Comparison of ENCODE assay signal across 8 cellular contexts in the genomic region with DNA sequence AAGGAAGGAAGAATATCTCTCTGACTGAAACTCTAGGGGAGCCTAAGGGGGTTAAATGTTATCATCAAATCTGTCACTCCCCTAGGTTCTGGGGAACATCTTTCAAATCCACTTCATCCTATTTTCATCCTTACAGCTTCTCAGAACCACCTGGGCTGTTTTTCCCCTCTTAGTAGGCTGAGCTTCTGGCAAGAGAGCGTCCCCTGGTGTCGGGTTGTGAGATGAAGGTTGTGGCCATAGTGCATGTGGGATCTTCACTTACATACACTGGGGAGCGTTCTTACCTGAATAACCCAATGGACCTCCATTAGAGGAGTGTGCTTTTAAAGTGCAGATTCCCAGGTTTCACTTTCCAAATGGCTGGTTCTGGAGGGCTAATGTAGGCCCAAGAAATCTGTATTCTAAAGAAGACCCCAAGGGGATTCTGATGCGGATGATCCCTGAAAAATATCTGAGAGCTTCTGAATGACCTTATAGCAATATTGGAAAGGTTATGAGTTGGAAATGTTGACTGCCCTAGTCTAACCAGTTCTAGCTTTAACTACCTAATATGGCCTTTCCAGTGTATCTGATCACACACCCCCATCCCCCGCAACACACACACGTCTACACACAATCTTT.
DNase-seq lines count a peak whose midpoint lies in the region; ATAC-seq and TF ChIP-seq lines count a peak whose summit lies in the region.

No MANE protein-coding gene starts in this region.

- no peaks in the 10 kb centered on the region for H3K27me3 ChIP-seq in colonic mucosa

- H3K36me3 Mint-ChIP-seq in WTC11 (peaks cover 6% of the 10 kb centered on the region), progenitor cell of endocrine pancreas (ENCODE audit: insufficient read depth) (no peaks in the 10 kb centered on the region)

- POLR2A ChIA-PET in WTC11 (lab: Charles Lee) = no interaction called here

- no peaks in the 10 kb centered on the region for H3K9me3 ChIP-seq in colonic mucosa

- ATAC-seq in WTC11 (peak; percentile 99), HG02981 (IDR thresholded peaks at IDR 0.05; ENCODE audit: unreplicated experiment) (no peak)

- H3K9ac ChIP-seq in colonic mucosa (ENCODE audit: low read depth in 2 of 2, low read length in 2 of 2) = no peak overlapping the region

- H3K4me3 ChIP-seq in AG10803 (ENCODE audit: low read length) (no peak overlapping the region), colonic mucosa (no peak overlapping the region)

- CTCF ChIA-PET in WTC11 (lab: Charles Lee) = interaction anchor here (0.7 to 3.2 kb wide), 17 partner anchors 11 to 879 kb away, joined by 3 to 38 read pairs (median 3); no protein-coding TSS in a partner anchor

- H3K4me1 Mint-ChIP-seq in WTC11 (peaks cover 14% of the 10 kb centered on the region), progenitor cell of endocrine pancreas (ENCODE audit: low read depth) (no peaks in the 10 kb centered on the region)

- H3K27me3 Mint-ChIP-seq in WTC11 (ENCODE audit: low read depth) = no peaks in the 10 kb centered on the region
- no peaks in the 10 kb centered on the region for H3K27me3 Mint-ChIP-seq in progenitor cell of endocrine pancreas

- H3K4me1 ChIP-seq in colonic mucosa = no peaks in the 10 kb centered on the region

- TF ChIP-seq CTCF in AG10803 (conservative IDR thresholded peaks at IDR 0.05; ENCODE audit: low read length) = peak; percentile 47
- peak; percentile 82 for TF ChIP-seq CTCF in WTC11 (IDR thresholded peaks at IDR 0.05)
- TF ChIP-seq CTCF in colonic mucosa (IDR thresholded peaks at IDR 0.05) = peak; percentile 58
- TF ChIP-seq CTCF in progenitor cell of endocrine pancreas (IDR thresholded peaks at IDR 0.05; ENCODE audit: unreplicated experiment) = peak; percentile 90

- H3K9me3 Mint-ChIP-seq in WTC11 (peaks cover 7% of the 10 kb centered on the region), progenitor cell of endocrine pancreas (ENCODE audit: low read depth) (peaks cover 2% of the 10 kb centered on the region)

- intact Hi-C loops in colonic mucosa (cut with DNase I) = loop anchor here (10.0 kb wide), 1 partner anchor 509 kb away; no protein-coding TSS in a partner anchor
- intact Hi-C loops in posterior vena cava (cut with DNase I) = no loop called here

- no peak overlapping the region for H3K27ac ChIP-seq in colonic mucosa

- H3K36me3 ChIP-seq in colonic mucosa = no peaks in the 10 kb centered on the region

- H3K27ac Mint-ChIP-seq in WTC11 = no peak overlapping the region
- H3K27ac Mint-ChIP-seq in progenitor cell of endocrine pancreas = no peak overlapping the region

- H3K4me3 Mint-ChIP-seq in WTC11 (no peak overlapping the region), progenitor cell of endocrine pancreas (ENCODE audit: low read depth) (no peak overlapping the region)

- no peak for DNase-seq in AG10803 (ENCODE audit: low read depth)
- DNase-seq in HS-27A (ENCODE audit: low read depth) = peak; percentile 17
- peak; percentile 83 for DNase-seq in WTC11 (ENCODE audit: low spot score)
- DNase-seq in colonic mucosa = peak; percentile 65
- peak; percentile 40 for DNase-seq in progenitor cell of endocrine pancreas (ENCODE audit: low spot score, unreplicated experiment)
- DNase-seq in posterior vena cava (ENCODE audit: low spot score) = no peak
- DNase-seq in NCI-H1436 treated with DMSO at 0.1 percent for 48 hours (lab: John Stamatoyannopoulos, UW) = no peak

TF ChIP-seq in WTC11, 78 proteins besides CTCF, POLR2A, EP300 and RAD21:
- no peak for TF ChIP-seq JAZF1 (CRISPR knock-in tag; IDR thresholded peaks at IDR 0.05)
- no peak for TF ChIP-seq SP1 (CRISPR knock-in tag; conservative IDR thresholded peaks at IDR 0.05)
- no peak for TF ChIP-seq ZNF416 (CRISPR knock-in tag; IDR thresholded peaks at IDR 0.05)
- TF ChIP-seq ZNF671 (CRISPR knock-in tag; IDR thresholded peaks at IDR 0.05) = no peak
- TF ChIP-seq JUN (CRISPR knock-in tag; IDR thresholded peaks at IDR 0.05) = no peak
- no peak for TF ChIP-seq NR1H2 (CRISPR knock-in tag; IDR thresholded peaks at IDR 0.05)
- TF ChIP-seq, protein P1, sequence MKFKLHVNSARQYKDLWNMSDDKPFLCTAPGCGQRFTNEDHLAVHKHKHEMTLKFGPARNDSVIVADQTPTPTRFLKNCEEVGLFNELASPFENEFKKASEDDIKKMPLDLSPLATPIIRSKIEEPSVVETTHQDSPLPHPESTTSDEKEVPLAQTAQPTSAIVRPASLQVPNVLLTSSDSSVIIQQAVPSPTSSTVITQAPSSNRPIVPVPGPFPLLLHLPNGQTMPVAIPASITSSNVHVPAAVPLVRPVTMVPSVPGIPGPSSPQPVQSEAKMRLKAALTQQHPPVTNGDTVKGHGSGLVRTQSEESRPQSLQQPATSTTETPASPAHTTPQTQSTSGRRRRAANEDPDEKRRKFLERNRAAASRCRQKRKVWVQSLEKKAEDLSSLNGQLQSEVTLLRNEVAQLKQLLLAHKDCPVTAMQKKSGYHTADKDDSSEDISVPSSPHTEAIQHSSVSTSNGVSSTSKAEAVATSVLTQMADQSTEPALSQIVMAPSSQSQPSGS (CRISPR knock-in tag; IDR thresholded peaks at IDR 0.05; ENCODE audit: borderline replicate concordance, low read depth) = no peak
- TF ChIP-seq, protein P2, sequence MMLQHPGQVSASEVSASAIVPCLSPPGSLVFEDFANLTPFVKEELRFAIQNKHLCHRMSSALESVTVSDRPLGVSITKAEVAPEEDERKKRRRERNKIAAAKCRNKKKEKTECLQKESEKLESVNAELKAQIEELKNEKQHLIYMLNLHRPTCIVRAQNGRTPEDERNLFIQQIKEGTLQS (CRISPR knock-in tag; conservative IDR thresholded peaks at IDR 0.05) = no peak
- TF ChIP-seq, protein P3, sequence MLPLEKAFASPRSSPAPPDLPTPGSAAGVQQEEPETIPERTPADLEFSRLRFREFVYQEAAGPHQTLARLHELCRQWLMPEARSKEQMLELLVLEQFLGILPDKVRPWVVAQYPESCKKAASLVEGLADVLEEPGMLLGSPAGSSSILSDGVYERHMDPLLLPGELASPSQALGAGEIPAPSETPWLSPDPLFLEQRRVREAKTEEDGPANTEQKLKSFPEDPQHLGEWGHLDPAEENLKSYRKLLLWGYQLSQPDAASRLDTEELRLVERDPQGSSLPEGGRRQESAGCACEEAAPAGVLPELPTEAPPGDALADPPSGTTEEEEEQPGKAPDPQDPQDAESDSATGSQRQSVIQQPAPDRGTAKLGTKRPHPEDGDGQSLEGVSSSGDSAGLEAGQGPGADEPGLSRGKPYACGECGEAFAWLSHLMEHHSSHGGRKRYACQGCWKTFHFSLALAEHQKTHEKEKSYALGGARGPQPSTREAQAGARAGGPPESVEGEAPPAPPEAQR (CRISPR knock-in tag; IDR thresholded peaks at IDR 0.05) = no peak
- no peak for TF ChIP-seq SMAD4 (CRISPR knock-in tag; IDR thresholded peaks at IDR 0.05)

Comparison
In these comparisons a context has a peak if more than half of its experiments do, and no peak if none do; other contexts are left out.
1. DNase-seq: peak in HS-27A (single experiment), WTC11 (single experiment), colonic mucosa (single experiment) and progenitor cell of endocrine pancreas (single experiment); none in AG10803 (single experiment), posterior vena cava (single experiment) and NCI-H1436 treated with DMSO at 0.1 percent for 48 hours (single experiment).
2. Peak in every context shown above with its lines, with median percentiles within 50 percentile points of each other: CTCF ChIP-seq.